8 cellular contexts compared by ENCODE assay signal in the genomic region with DNA sequence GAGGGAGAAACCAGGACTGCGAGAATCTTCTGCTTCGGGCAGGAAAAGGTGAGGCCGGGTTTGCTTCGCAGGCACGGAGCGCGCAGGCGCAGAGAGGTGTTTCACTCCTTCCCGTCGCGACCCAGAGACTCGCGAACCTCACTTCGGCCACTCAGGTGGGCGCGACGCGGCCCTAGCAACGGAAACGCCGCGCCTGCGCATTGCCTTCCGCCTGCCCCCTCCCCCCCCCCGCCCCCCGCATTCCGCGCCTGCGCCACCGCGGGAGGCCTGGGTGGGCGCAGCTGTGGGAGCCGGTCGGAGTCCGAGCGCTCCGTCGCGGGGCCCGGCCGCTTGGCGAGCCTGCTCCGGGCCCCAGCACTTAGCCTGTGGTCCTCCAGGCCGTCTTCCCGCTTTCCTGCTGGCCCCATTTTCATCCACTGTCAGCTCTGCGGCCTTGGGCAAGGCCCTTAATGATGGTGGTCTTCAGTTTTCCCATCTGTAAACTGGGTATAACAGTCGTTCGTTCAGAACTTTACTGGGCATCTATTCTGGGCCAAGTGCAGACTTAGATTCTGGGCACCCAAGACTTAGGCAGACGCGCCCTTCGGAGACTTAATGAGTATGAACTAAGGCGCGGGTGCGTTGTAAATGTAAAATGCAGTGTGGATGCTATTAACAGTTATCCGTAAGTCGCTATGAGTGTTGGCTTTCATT.
A peak's percentile ranks its signal among the peaks of the same experiment; 100 is the strongest.
DNase-seq lines count a peak whose midpoint lies in the region; ATAC-seq lines count a peak whose summit lies in the region.

No MANE protein-coding gene starts in this region.

- no peaks in the 10 kb centered on the region for H3K36me3 Mint-ChIP-seq in naive thymus-derived CD8-positive, alpha-beta T cell
- H3K36me3 Mint-ChIP-seq in stimulated activated naive B cell treated with anti-CD40 and anti-IgM and Interleukin-4, amounts not matched to agents 10 μg/mL and 1 μg/mL and 100 μg/mL, for 72 hours = peaks cover 0 to 3% of the 10 kb centered on the region in 2 donors

- H3K9me3 Mint-ChIP-seq in naive thymus-derived CD8-positive, alpha-beta T cell = no peaks in the 10 kb centered on the region
- H3K9me3 Mint-ChIP-seq in stimulated activated naive B cell treated with anti-CD40 and anti-IgM and Interleukin-4, amounts not matched to agents 10 μg/mL and 1 μg/mL and 100 μg/mL, for 72 hours = no peaks in the 10 kb centered on the region

- 22 to 25% methylated on average over 49 to 55 of the region's 56 CpGs for WGBS in GM23248 (ENCODE audit: low coverage in 1 of 2, low lambda C conversion rate in 2 of 2, missing lambda C conversion rate in 2 of 2), 2 experiments

- ATAC-seq in esophagus mucosa (peak; percentile 56), GM19351 (IDR thresholded peaks at IDR 0.05; ENCODE audit: unreplicated experiment) (no peak), GM19324 (IDR thresholded peaks at IDR 0.05; ENCODE audit: low FRiP score, unreplicated experiment) (no peak)
- peak; percentile 88 to 97 for ATAC-seq in naive thymus-derived CD8-positive, alpha-beta T cell
- peak; percentile 56 to 69 for ATAC-seq in stimulated activated naive B cell treated with anti-CD40 and anti-IgM and Interleukin-4, amounts not matched to agents 10 μg/mL and 1 μg/mL and 100 μg/mL, for 72 hours (replicated peaks)

- H3K27me3 Mint-ChIP-seq in naive thymus-derived CD8-positive, alpha-beta T cell = peaks cover 0 to 26% (median 0%) of the 10 kb centered on the region in 5 donors
- peaks cover 51 to 60% of the 10 kb centered on the region in 2 donors for H3K27me3 Mint-ChIP-seq in stimulated activated naive B cell treated with anti-CD40 and anti-IgM and Interleukin-4, amounts not matched to agents 10 μg/mL and 1 μg/mL and 100 μg/mL, for 72 hours

- peak overlapping the region; percentile 72 to 89 (median 80) for H3K4me3 Mint-ChIP-seq in naive thymus-derived CD8-positive, alpha-beta T cell
- peak overlapping the region; percentile 24 to 65 for H3K4me3 Mint-ChIP-seq in stimulated activated naive B cell treated with anti-CD40 and anti-IgM and Interleukin-4, amounts not matched to agents 10 μg/mL and 1 μg/mL and 100 μg/mL, for 72 hours

- no peaks in the 10 kb centered on the region for H3K4me1 ChIP-seq in GM23248 (ENCODE audit: insufficient read depth)

- peak overlapping the region; percentile 71 for H2AFZ ChIP-seq in GM23248

- DNase-seq in GM23248 = peak; percentile 56
- DNase-seq in activated CD8-positive, alpha-beta memory T cell treated with anti-CD3 and anti-CD28 coated beads, Interleukin-2, amount 50 U/mL, for 48 hours = peak; percentile 78
- DNase-seq in naive thymus-derived CD8-positive, alpha-beta T cell = peak; percentile 52 to 88 (median 66)
- DNase-seq in stimulated activated naive B cell treated with anti-CD40 and anti-IgM and Interleukin-4, amounts not matched to agents 10 μg/mL and 1 μg/mL and 100 μg/mL, for 72 hours = peak; percentile 18
- DNase-seq in SKM-1 (lab: John Stamatoyannopoulos, UW; ENCODE audit: unreplicated experiment) = no peak

- H3K4me3 ChIP-seq in GM23248 = peak overlapping the region; percentile 47; the same call in 1 of the 2 replicates

- peak overlapping the region in 7 of 10 donors; percentile 53 to 83 (median 78) for H3K27ac Mint-ChIP-seq in naive thymus-derived CD8-positive, alpha-beta T cell
- H3K27ac Mint-ChIP-seq in stimulated activated naive B cell treated with anti-CD40 and anti-IgM and Interleukin-4, amounts not matched to agents 10 μg/mL and 1 μg/mL and 100 μg/mL, for 72 hours = no peak overlapping the region

- in situ Hi-C loops in GM23248 (cut with MboI) = loop anchor here (25.0 kb wide), 1 partner anchor 530 kb away; no protein-coding TSS in a partner anchor

- peaks cover 8 to 21% (median 10%) of the 10 kb centered on the region in 4 donors for H3K4me1 Mint-ChIP-seq in naive thymus-derived CD8-positive, alpha-beta T cell
- peaks cover 0 to 6% of the 10 kb centered on the region in 2 donors for H3K4me1 Mint-ChIP-seq in stimulated activated naive B cell treated with anti-CD40 and anti-IgM and Interleukin-4, amounts not matched to agents 10 μg/mL and 1 μg/mL and 100 μg/mL, for 72 hours

- no peak overlapping the region for H3K27ac ChIP-seq in GM23248

- H3K4me2 ChIP-seq in GM23248 (ENCODE audit: unreplicated experiment) = peak overlapping the region; percentile 17

- peaks cover 43% of the 10 kb centered on the region for H3K27me3 ChIP-seq in GM23248 (replicated peaks; ENCODE audit: insufficient read depth)

- H3K9me2 ChIP-seq in GM23248 (ENCODE audit: insufficient read depth) = no peaks in the 10 kb centered on the region

- H3K79me2 ChIP-seq in GM23248 (ENCODE audit: insufficient read depth) = no peaks in the 10 kb centered on the region

- H4K20me1 ChIP-seq in GM23248 (ENCODE audit: insufficient read depth) = no peaks in the 10 kb centered on the region

- H3K36me3 ChIP-seq in GM23248 (ENCODE audit: low read depth) = no peaks in the 10 kb centered on the region

- H3K9me3 ChIP-seq in GM23248 (ENCODE audit: low read depth) = no peaks in the 10 kb centered on the region

- no peaks in the 10 kb centered on the region for H3F3A ChIP-seq in GM23248 (ENCODE audit: insufficient read depth)

- POLR2A ChIA-PET in naive thymus-derived CD8-positive, alpha-beta T cell (lab: Charles Lee) = no interaction called here

- H3K9ac ChIP-seq in GM23248 = no peak overlapping the region

Comparison
In these comparisons a context has a peak if more than half of its experiments do, and no peak if none do; other contexts are left out.
1. ATAC-seq: peak in esophagus mucosa (single experiment), naive thymus-derived CD8-positive, alpha-beta T cell (2 of 2) and stimulated activated naive B cell treated with anti-CD40 and anti-IgM and Interleukin-4, amounts not matched to agents 10 μg/mL and 1 μg/mL and 100 μg/mL, for 72 hours (2 of 2); none in GM19351 (single experiment) and GM19324 (single experiment).